Comparison of ENCODE assay signal across 1 cellular context in the genomic region with DNA sequence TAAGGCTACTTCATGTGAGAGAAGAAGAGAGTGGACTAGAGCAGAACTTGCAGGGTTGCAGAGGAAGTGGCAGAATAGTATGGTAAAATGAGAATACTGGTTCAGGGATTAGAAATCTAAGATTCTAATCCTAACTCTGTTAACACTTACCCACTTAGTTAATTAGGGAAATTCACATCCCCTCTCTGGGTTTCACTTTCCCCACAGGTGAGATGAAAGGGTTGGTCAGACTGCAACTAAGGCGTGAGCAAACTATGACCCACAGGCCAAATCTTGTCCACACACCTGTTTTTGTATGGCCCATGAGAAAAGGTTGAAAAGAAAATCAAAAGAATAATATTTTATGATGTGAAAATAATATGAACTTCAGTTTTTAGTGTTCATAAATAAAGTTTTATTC.
TF ChIP-seq lines count a peak whose summit lies in the region.

No MANE protein-coding gene starts in this region.

TF ChIP-seq in HepG2, 621 proteins besides CTCF, POLR2A, EP300 and RAD21 (continued from another document):
- TF ChIP-seq, protein P1, sequence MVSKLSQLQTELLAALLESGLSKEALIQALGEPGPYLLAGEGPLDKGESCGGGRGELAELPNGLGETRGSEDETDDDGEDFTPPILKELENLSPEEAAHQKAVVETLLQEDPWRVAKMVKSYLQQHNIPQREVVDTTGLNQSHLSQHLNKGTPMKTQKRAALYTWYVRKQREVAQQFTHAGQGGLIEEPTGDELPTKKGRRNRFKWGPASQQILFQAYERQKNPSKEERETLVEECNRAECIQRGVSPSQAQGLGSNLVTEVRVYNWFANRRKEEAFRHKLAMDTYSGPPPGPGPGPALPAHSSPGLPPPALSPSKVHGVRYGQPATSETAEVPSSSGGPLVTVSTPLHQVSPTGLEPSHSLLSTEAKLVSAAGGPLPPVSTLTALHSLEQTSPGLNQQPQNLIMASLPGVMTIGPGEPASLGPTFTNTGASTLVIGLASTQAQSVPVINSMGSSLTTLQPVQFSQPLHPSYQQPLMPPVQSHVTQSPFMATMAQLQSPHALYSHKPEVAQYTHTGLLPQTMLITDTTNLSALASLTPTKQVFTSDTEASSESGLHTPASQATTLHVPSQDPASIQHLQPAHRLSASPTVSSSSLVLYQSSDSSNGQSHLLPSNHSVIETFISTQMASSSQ (IDR thresholded peaks at IDR 0.05; ENCODE audit: low read depth), result no peak
- TF ChIP-seq, protein P1 (CRISPR knock-in tag; IDR thresholded peaks at IDR 0.05; ENCODE audit: borderline replicate concordance), result no peak
- TF ChIP-seq ZNF646 (CRISPR knock-in tag; IDR thresholded peaks at IDR 0.05) (no peak), HOXA3 (CRISPR knock-in tag; IDR thresholded peaks at IDR 0.05) (no peak), ZNF577 (CRISPR knock-in tag; IDR thresholded peaks at IDR 0.05; ENCODE audit: borderline replicate concordance, low read depth) (no peak), NR2F2 (IDR thresholded peaks at IDR 0.05; ENCODE audit: borderline replicate concordance, low read depth) (no peak), ZNF792 (CRISPR knock-in tag; IDR thresholded peaks at IDR 0.05) (no peak), ZNF614 (CRISPR knock-in tag; IDR thresholded peaks at IDR 0.05; ENCODE audit: borderline replicate concordance) (no peak), ZNF558 (CRISPR knock-in tag; IDR thresholded peaks at IDR 0.05; ENCODE audit: borderline replicate concordance) (no peak), ZNF143 (CRISPR knock-in tag; IDR thresholded peaks at IDR 0.05) (no peak), CENPT (CRISPR knock-in tag; IDR thresholded peaks at IDR 0.05; ENCODE audit: low read depth) (no peak), RXRA (CRISPR knock-in tag; IDR thresholded peaks at IDR 0.05) (no peak), CBX5 (CRISPR knock-in tag; IDR thresholded peaks at IDR 0.05; ENCODE audit: borderline replicate concordance) (no peak)
- TF ChIP-seq, protein P2, sequence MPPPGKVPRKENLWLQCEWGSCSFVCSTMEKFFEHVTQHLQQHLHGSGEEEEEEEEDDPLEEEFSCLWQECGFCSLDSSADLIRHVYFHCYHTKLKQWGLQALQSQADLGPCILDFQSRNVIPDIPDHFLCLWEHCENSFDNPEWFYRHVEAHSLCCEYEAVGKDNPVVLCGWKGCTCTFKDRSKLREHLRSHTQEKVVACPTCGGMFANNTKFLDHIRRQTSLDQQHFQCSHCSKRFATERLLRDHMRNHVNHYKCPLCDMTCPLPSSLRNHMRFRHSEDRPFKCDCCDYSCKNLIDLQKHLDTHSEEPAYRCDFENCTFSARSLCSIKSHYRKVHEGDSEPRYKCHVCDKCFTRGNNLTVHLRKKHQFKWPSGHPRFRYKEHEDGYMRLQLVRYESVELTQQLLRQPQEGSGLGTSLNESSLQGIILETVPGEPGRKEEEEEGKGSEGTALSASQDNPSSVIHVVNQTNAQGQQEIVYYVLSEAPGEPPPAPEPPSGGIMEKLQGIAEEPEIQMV (CRISPR knock-in tag; IDR thresholded peaks at IDR 0.05; ENCODE audit: low read depth), result no peak
- TF ChIP-seq, protein P3, sequence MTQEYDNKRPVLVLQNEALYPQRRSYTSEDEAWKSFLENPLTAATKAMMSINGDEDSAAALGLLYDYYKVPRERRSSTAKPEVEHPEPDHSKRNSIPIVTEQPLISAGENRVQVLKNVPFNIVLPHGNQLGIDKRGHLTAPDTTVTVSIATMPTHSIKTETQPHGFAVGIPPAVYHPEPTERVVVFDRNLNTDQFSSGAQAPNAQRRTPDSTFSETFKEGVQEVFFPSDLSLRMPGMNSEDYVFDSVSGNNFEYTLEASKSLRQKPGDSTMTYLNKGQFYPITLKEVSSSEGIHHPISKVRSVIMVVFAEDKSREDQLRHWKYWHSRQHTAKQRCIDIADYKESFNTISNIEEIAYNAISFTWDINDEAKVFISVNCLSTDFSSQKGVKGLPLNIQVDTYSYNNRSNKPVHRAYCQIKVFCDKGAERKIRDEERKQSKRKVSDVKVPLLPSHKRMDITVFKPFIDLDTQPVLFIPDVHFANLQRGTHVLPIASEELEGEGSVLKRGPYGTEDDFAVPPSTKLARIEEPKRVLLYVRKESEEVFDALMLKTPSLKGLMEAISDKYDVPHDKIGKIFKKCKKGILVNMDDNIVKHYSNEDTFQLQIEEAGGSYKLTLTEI (CRISPR knock-in tag; conservative IDR thresholded peaks at IDR 0.05), result no peak
